8 cellular contexts compared by ENCODE assay signal in the genomic region with DNA sequence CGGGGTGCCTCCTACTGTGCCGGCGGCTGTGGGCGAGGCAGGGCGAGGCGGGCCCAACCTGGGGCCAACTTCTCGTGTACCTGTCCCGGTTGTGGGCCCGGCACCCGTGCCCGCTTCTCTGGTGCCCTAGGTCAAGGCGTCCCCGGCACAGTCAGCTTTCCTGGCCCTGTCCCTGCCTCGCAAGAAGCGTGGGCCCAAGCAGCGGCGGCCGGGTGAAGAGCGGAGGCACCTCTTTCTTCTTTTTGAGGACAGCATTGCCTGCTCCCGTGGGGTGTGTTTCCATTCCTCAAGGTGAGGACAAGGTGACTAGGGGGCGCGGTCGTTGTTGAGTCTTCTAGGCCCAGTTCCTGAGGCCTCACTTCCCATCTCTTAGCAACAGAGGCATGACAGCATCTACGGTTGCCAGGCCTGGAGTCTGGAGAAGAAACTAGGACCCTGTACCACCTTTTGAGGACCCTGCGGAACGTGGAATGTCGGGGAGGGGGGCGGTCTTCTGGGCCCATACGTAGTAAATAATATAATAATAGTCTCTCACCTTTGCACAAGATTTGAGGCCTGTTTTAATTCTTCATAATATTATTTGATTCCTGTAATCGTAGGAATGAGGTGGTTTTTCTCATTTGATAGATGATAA. TPM values are rescaled to one million over a fixed set of nuclear protein-coding genes. Genes with fewer than 3 reads are reported as not detected.
DNase-seq lines count a peak whose midpoint lies in the region; ATAC-seq and TF ChIP-seq lines count a peak whose summit lies in the region.

No MANE protein-coding gene starts in this region.

- intact Hi-C loops in heart right ventricle (cut with DNase I) (loop anchor here in 5 of 10 donors (1.0 to 5.0 kb wide), 3 partner anchors 21 to 48 kb away; no protein-coding TSS in a partner anchor), gastrocnemius medialis (cut with DNase I; ENCODE audit: low total_unique reads) (loop anchor here (1.0 to 10.0 kb wide), 2 partner anchors 21 to 1285 kb away; no protein-coding TSS in a partner anchor)

- no peaks in the 10 kb centered on the region for H3K9me3 Mint-ChIP-seq in activated T-cell treated with anti-CD3 and anti-CD28 coated beads, Interleukin-2, amount 50 U/mL, for 72 hours

- peaks cover 14 to 20% of the 10 kb centered on the region in 2 donors for H3K36me3 Mint-ChIP-seq in activated T-cell treated with anti-CD3 and anti-CD28 coated beads, Interleukin-2, amount 50 U/mL, for 72 hours (ENCODE audit: insufficient read depth in 2 of 2)

- no peak for TF ChIP-seq POLR2A in gastrocnemius medialis (IDR thresholded peaks at IDR 0.05)

- peak; percentile 42 for DNase-seq in stimulated activated CD4-positive, alpha-beta T cell treated with anti-CD3 and anti-CD28 coated beads, Interleukin-4, amount 100 ng/mL, for 1 hour
- DNase-seq in stimulated activated CD4-positive, alpha-beta T cell treated with anti-CD3 and anti-CD28 coated beads, Interleukin-1b, Interleukin-23, amount 100 ng/mL, for 48 hours, result no peak
- no peak for DNase-seq in activated T-cell treated with anti-CD3 and anti-CD28 coated beads, Interleukin-2, amount 50 U/mL, for 72 hours
- DNase-seq in heart right ventricle, result peak; percentile 44 to 51
- peak; percentile 50 to 82 for DNase-seq in gastrocnemius medialis
- no peak for DNase-seq in GM19240 (ENCODE audit: insufficient read length, low spot score)

- H3K27ac Mint-ChIP-seq in activated T-cell treated with anti-CD3 and anti-CD28 coated beads, Interleukin-2, amount 50 U/mL, for 72 hours, result peak overlapping the region; percentile 95

- H3K27ac ChIP-seq in heart right ventricle (peak overlapping the region; percentile 86 to 99 (median 97)), gastrocnemius medialis (peak overlapping the region; percentile 96 to 98 (median 96))

- peaks cover 66% of the 10 kb centered on the region for H3K4me1 Mint-ChIP-seq in activated T-cell treated with anti-CD3 and anti-CD28 coated beads, Interleukin-2, amount 50 U/mL, for 72 hours (ENCODE audit: low read depth)

- 1% methylated on average over 30 of the region's 30 CpGs for WGBS in heart right ventricle, 2 donors

- H3K4me3 ChIP-seq in heart right ventricle (peak overlapping the region; percentile 80 to 100 (median 94)), gastrocnemius medialis (peak overlapping the region; percentile 77 to 94 (median 88))

- peak; percentile 4 for ATAC-seq in HG03469 (IDR thresholded peaks at IDR 0.05; ENCODE audit: unreplicated experiment)
- ATAC-seq in activated T-cell treated with anti-CD3 and anti-CD28 coated beads, Interleukin-2, amount 50 U/mL, for 72 hours (replicated peaks in 1 of 2), result no peak
- peak; percentile 15 to 67 (median 42) for ATAC-seq in heart right ventricle
- peak; percentile 51 to 66 for ATAC-seq in gastrocnemius medialis
- ATAC-seq in GM18519 (IDR thresholded peaks at IDR 0.05; ENCODE audit: low FRiP score, unreplicated experiment), result no peak

- H3K27me3 Mint-ChIP-seq in activated T-cell treated with anti-CD3 and anti-CD28 coated beads, Interleukin-2, amount 50 U/mL, for 72 hours (ENCODE audit: low read depth), result no peaks in the 10 kb centered on the region

- in situ Hi-C loops in gastrocnemius medialis (cut with MboI; ENCODE audit: low sequenced_read_pairs in 4 of 4), result no loop called here

- H3K4me1 ChIP-seq in heart right ventricle (peaks cover 7 to 65% (median 57%) of the 10 kb centered on the region in 9 donors), gastrocnemius medialis (peaks cover 49 to 55% of the 10 kb centered on the region in 2 donors)

- H3K27me3 ChIP-seq in heart right ventricle (no peaks in the 10 kb centered on the region), gastrocnemius medialis (no peaks in the 10 kb centered on the region)

- H3K4me3 Mint-ChIP-seq in activated T-cell treated with anti-CD3 and anti-CD28 coated beads, Interleukin-2, amount 50 U/mL, for 72 hours, result peak overlapping the region; percentile 83 to 98

- TF ChIP-seq CTCF in heart right ventricle (IDR thresholded peaks at IDR 0.05) (no peak), gastrocnemius medialis (IDR thresholded peaks at IDR 0.05 in 4 of 5, conservative IDR thresholded peaks at IDR 0.05 in 1 of 5) (peak in 2 of 5 experiments; percentile 3 to 5)

- H3K36me3 ChIP-seq in heart right ventricle (peaks cover 0 to 62% (median 30%) of the 10 kb centered on the region in 9 donors), gastrocnemius medialis (peaks cover 0 to 34% of the 10 kb centered on the region in 2 donors)

- H3K9me3 ChIP-seq in heart right ventricle, result no peaks in the 10 kb centered on the region
- no peaks in the 10 kb centered on the region for H3K9me3 ChIP-seq in gastrocnemius medialis

RNA-seq across cellular contexts. Expression of gene ACO2, which starts 0.4 kb away (rescaled TPM):
- 10 to 100 TPM; 73.3 to 74.9 TPM for total RNA-seq in activated T-cell treated with anti-CD3 and anti-CD28 coated beads, Interleukin-2, amount 50 U/mL, for 72 hours
- 1,000 to 10,000 TPM in 1 of 10 donors, 100 to 1,000 TPM in 9; 587 to 1,020 (median 900) TPM for total RNA-seq in heart right ventricle
- 100 to 1,000 TPM; 180 to 375 TPM for polyA plus RNA-seq in heart right ventricle
- 100 to 1,000 TPM; 361 to 763 (median 473) TPM for total RNA-seq in gastrocnemius medialis

RNA-seq across cellular contexts. Expression of gene PHF5A, which starts 0.8 kb away (rescaled TPM):
- total RNA-seq in activated T-cell treated with anti-CD3 and anti-CD28 coated beads, Interleukin-2, amount 50 U/mL, for 72 hours, result 10 to 100 TPM; 69.2 to 77.4 TPM
- total RNA-seq in heart right ventricle (10 to 100 TPM; 13.3 to 27.2 (median 20.2) TPM), gastrocnemius medialis (10 to 100 TPM; 33.8 to 43.5 (median 38.9) TPM)
- 10 to 100 TPM; 36.3 to 41.3 TPM for polyA plus RNA-seq in heart right ventricle

RNA-seq across cellular contexts. Expression of gene TOB2, which starts 22.7 kb away (rescaled TPM):
- 10 to 100 TPM; 32.5 TPM for total RNA-seq in activated T-cell treated with anti-CD3 and anti-CD28 coated beads, Interleukin-2, amount 50 U/mL, for 72 hours
- total RNA-seq in heart right ventricle, result 10 to 100 TPM; 26.4 to 84.9 (median 47.9) TPM
- 10 to 100 TPM; 29.2 to 33.8 TPM for polyA plus RNA-seq in heart right ventricle
- 10 to 100 TPM; 48.1 to 93.6 (median 65.7) TPM for total RNA-seq in gastrocnemius medialis

Comparison
In these comparisons a context has a peak if more than half of its experiments do, and no peak if none do; other contexts are left out.
1. DNase-seq: peak in stimulated activated CD4-positive, alpha-beta T cell treated with anti-CD3 and anti-CD28 coated beads, Interleukin-4, amount 100 ng/mL, for 1 hour (single experiment), heart right ventricle (2 of 2) and gastrocnemius medialis (2 of 2); none in stimulated activated CD4-positive, alpha-beta T cell treated with anti-CD3 and anti-CD28 coated beads, Interleukin-1b, Interleukin-23, amount 100 ng/mL, for 48 hours (single experiment), activated T-cell treated with anti-CD3 and anti-CD28 coated beads, Interleukin-2, amount 50 U/mL, for 72 hours (0 of 2) and GM19240 (single experiment).
2. ATAC-seq: peak in HG03469 (single experiment), heart right ventricle (8 of 8) and gastrocnemius medialis (2 of 2); none in activated T-cell treated with anti-CD3 and anti-CD28 coated beads, Interleukin-2, amount 50 U/mL, for 72 hours (0 of 2) and GM18519 (single experiment).
3. RNA of gene ACO2, which starts 0.4 kb away (total RNA-seq): 587 to 1,020 TPM in heart right ventricle and 361 to 763 TPM in gastrocnemius medialis; 73.3 to 74.9 TPM in activated T-cell treated with anti-CD3 and anti-CD28 coated beads, Interleukin-2, amount 50 U/mL, for 72 hours; every median in the first group is over 4 times any median in the second.